In genomic region chr16:70523013-70523620, GRCh38 we compare ENCODE assay signal across 8 cellular contexts. TPM values are rescaled to one million over a fixed set of nuclear protein-coding genes. Genes with fewer than 3 reads are reported as not detected.
A peak's percentile ranks its signal among the peaks of the same experiment; 100 is the strongest.
DNase-seq lines count a peak whose midpoint lies in the region; ATAC-seq and TF ChIP-seq lines count a peak whose summit lies in the region.

TSS of gene COG4 (minus strand) at chr16:70523554. CDS start at chr16:70523543, 11 bp downstream.

- CTCF ChIA-PET in BJ (lab: Yijun Ruan, JAX) (interaction anchor here (0.9 to 1.5 kb wide), 2 partner anchors 9 to 10 kb away, joined by 3 to 6 read pairs; no protein-coding TSS in a partner anchor), PC-9 (lab: Charles Lee) (no interaction called here)

- H3K27ac ChIP-seq in PC-9 (peak within 1 kb of the TSS; percentile 88), mucosa of rectum (ENCODE audit: low read depth in 2 of 2, low read length in 2 of 2) (peak within 1 kb of the TSS; percentile 59 to 85)

- H3F3A ChIP-seq in PC-9 (ENCODE audit: insufficient read depth, low read depth): peaks cover 18% of the 10 kb centered on the region

- DNase-seq in BJ (ENCODE audit: low read depth): peak; percentile 21
- DNase-seq in HT-29 (ENCODE audit: low spot score): peak; percentile 89
- peak; percentile 66 to 82 for DNase-seq in PC-9
- peak; percentile 91 for DNase-seq in activated T-cell treated with anti-CD3 and anti-CD28 coated beads, Interleukin-2, amount 50 U/mL, for 24 hours
- peak; percentile 93 to 95 for DNase-seq in erythroblast (lab: John Stamatoyannopoulos, UW)
- peak; percentile 94 for DNase-seq in stimulated activated CD8-positive, alpha-beta memory T cell treated with anti-CD3 and anti-CD28 coated beads, Interleukin-4, amount 100 ng/mL, for 48 hours

- peak within 1 kb of the TSS; percentile 96 for H3K4me3 Mint-ChIP-seq in activated T-cell treated with anti-CD3 and anti-CD28 coated beads, Interleukin-2, amount 50 U/mL, for 24 hours

- H3K4me1 Mint-ChIP-seq in activated T-cell treated with anti-CD3 and anti-CD28 coated beads, Interleukin-2, amount 50 U/mL, for 24 hours (ENCODE audit: low read depth): peaks cover 52% of the 10 kb centered on the region

- H3K27ac Mint-ChIP-seq in activated T-cell treated with anti-CD3 and anti-CD28 coated beads, Interleukin-2, amount 50 U/mL, for 24 hours: peak within 1 kb of the TSS; percentile 100

- H3K4me1 ChIP-seq in PC-9 (replicated peaks; ENCODE audit: insufficient read depth): peaks cover 35% of the 10 kb centered on the region
- peaks cover 10 to 20% of the 10 kb centered on the region in 2 donors for H3K4me1 ChIP-seq in mucosa of rectum (ENCODE audit: control insufficient read depth in 2 of 2, insufficient read depth in 2 of 2, low read length in 2 of 2)

- H3K79me2 ChIP-seq in PC-9 (ENCODE audit: low read depth): peaks cover 66% of the 10 kb centered on the region

- H3K27me3 Mint-ChIP-seq in activated T-cell treated with anti-CD3 and anti-CD28 coated beads, Interleukin-2, amount 50 U/mL, for 24 hours: no peaks in the 10 kb centered on the region

- peak within 1 kb of the TSS; percentile 96 for H2AFZ ChIP-seq in PC-9

- BruUV-seq in PC-9 (replicated peaks; lab: Mats Ljungman, UMichigan): TSS peak; percentile 74

- no peaks in the 10 kb centered on the region for H3K27me3 ChIP-seq in BJ (ENCODE audit: control insufficient read depth, insufficient read depth, low read length)
- no peaks in the 10 kb centered on the region for H3K27me3 ChIP-seq in PC-9 (ENCODE audit: insufficient read depth, low read depth)
- H3K27me3 ChIP-seq in mucosa of rectum (ENCODE audit: control insufficient read depth in 2 of 2, insufficient read depth in 2 of 2, low read length in 2 of 2): no peaks in the 10 kb centered on the region

- peak; percentile 83 for TF ChIP-seq POLR2A in erythroblast (IDR thresholded peaks at IDR 0.05; ENCODE audit: low read length)

- intact Hi-C loops in PC-9 (cut with micrococcal nuclease; ENCODE audit: unreplicated experiment): loop anchor here (2.0 kb wide), 1 partner anchor 142 kb away; no protein-coding TSS in a partner anchor

- H3K4me3 ChIP-seq in BJ (ENCODE audit: low read depth, low read length) (peak within 1 kb of the TSS; percentile 74), PC-9 (peak within 1 kb of the TSS; percentile 99), mucosa of rectum (ENCODE audit: low read length in 2 of 2) (peak within 1 kb of the TSS; percentile 97 to 100)

- no peaks in the 10 kb centered on the region for H3K9me2 ChIP-seq in PC-9 (ENCODE audit: insufficient read depth)

- H3K9me3 ChIP-seq in PC-9 (ENCODE audit: insufficient read depth, low read depth): no peaks in the 10 kb centered on the region
- no peaks in the 10 kb centered on the region for H3K9me3 ChIP-seq in mucosa of rectum (ENCODE audit: control insufficient read depth in 2 of 2, low read length in 2 of 2)

- peak within 1 kb of the TSS; percentile 85 to 97 for H3K9ac ChIP-seq in mucosa of rectum (ENCODE audit: low read depth in 1 of 2, low read length in 2 of 2)

- H4K20me1 ChIP-seq in PC-9 (ENCODE audit: insufficient read depth): peaks cover 31% of the 10 kb centered on the region

- TF ChIP-seq CTCF in BJ (IDR thresholded peaks at IDR 0.05; ENCODE audit: insufficient read depth, low read depth, low read length) (no peak), PC-9 (conservative IDR thresholded peaks at IDR 0.05) (no peak)

- peaks cover 1% of the 10 kb centered on the region; the same call in 1 of the 2 replicates for H3K36me3 ChIP-seq in BJ (ENCODE audit: control insufficient read depth, insufficient read depth, low read length)
- H3K36me3 ChIP-seq in PC-9 (ENCODE audit: low read depth): peaks cover 32% of the 10 kb centered on the region
- peaks cover 13 to 15% of the 10 kb centered on the region in 2 donors for H3K36me3 ChIP-seq in mucosa of rectum (ENCODE audit: control insufficient read depth in 2 of 2, insufficient read depth in 2 of 2, low read length in 2 of 2)

- peaks cover 65% of the 10 kb centered on the region for H3K36me3 Mint-ChIP-seq in activated T-cell treated with anti-CD3 and anti-CD28 coated beads, Interleukin-2, amount 50 U/mL, for 24 hours (ENCODE audit: low read depth)

- ATAC-seq in GM19372 (IDR thresholded peaks at IDR 0.05; ENCODE audit: low read depth, unreplicated experiment): peak; percentile 57

- peak within 1 kb of the TSS; percentile 100 for H3K4me2 ChIP-seq in PC-9

- POLR2A ChIA-PET in BJ (lab: Charles Lee): interaction anchor here (0.7 kb wide), 2 partner anchors 239 to 959 kb away, joined by 5 to 6 read pairs; no protein-coding TSS in a partner anchor
- POLR2A ChIA-PET in PC-9 (lab: Charles Lee; ENCODE audit: unreplicated experiment): interaction anchor here (0.6 to 0.7 kb wide), 2 partner anchors 17 to 26 kb away, joined by 3 to 11 read pairs; no protein-coding TSS in a partner anchor

- H3K9me3 Mint-ChIP-seq in activated T-cell treated with anti-CD3 and anti-CD28 coated beads, Interleukin-2, amount 50 U/mL, for 24 hours: no peaks in the 10 kb centered on the region

RNA-seq across cellular contexts. Expression of gene COG4, which starts in this region (rescaled TPM):
- polyA plus RNA-seq in BJ (2011; rRNA removed): 54.3 and 71.7 TPM in 2 replicates
- 30.9 and 56.0 TPM in 2 replicates for polyA minus RNA-seq in BJ (2011; rRNA and poly(A)+ RNA removed)
- total RNA-seq in HT-29 (2014; rRNA removed; shearing (Covaris generic)): 61.7 and 76.6 TPM in 2 replicates
- 54.2 and 61.1 TPM in 2 replicates for total RNA-seq in PC-9 (2021)

Comparison
In these comparisons a context has a peak if more than half of its experiments do, and no peak if none do; other contexts are left out.
1. Peak in every context shown above with its lines: DNase-seq, ATAC-seq, H3K4me3 ChIP-seq and H3K27ac ChIP-seq.
2. DNase-seq: peak in every context shown above with its lines; median percentile 94 in erythroblast; 94 in stimulated activated CD8-positive, alpha-beta memory T cell treated with anti-CD3 and anti-CD28 coated beads, Interleukin-4, amount 100 ng/mL, for 48 hours; 91 in activated T-cell treated with anti-CD3 and anti-CD28 coated beads, Interleukin-2, amount 50 U/mL, for 24 hours; 89 in HT-29; 74 in PC-9; 21 in BJ.